ENCODE assay signal across 8 cellular contexts in genomic region chr12:55718020-55718419, GRCh38. TPM values are rescaled to one million over a fixed set of nuclear protein-coding genes. Genes with fewer than 3 reads are reported as not detected.
DNase-seq lines count a peak whose midpoint lies in the region; ATAC-seq, FAIRE-seq and TF ChIP-seq lines count a peak whose summit lies in the region.
"Had no signal": no experiment of that assay in that cellular context is flagged by ENCODE, and none has a peak within 500 bp of the region (broad histone marks: within the 10 kb centered on the region; RNA-seq: fewer than 3 reads in every experiment).

No MANE protein-coding gene starts in this region.

- H3K9me3 ChIP-seq in CD4-positive, alpha-beta T cell (ENCODE audit: control insufficient read depth, low read length) = no peaks in the 10 kb centered on the region
- H3K9me3 ChIP-seq in lung (ENCODE audit: control insufficient read depth in 2 of 2, insufficient read depth in 1 of 2, low read length in 1 of 2) = no peaks in the 10 kb centered on the region
- H3K9me3 ChIP-seq in pancreas = no peaks in the 10 kb centered on the region

- no peaks in the 10 kb centered on the region for H3K9me3 Mint-ChIP-seq in CD4-positive, alpha-beta T cell
- H3K9me3 Mint-ChIP-seq in activated CD4-positive, alpha-beta memory T cell treated with anti-CD3 and anti-CD28 coated beads, Interleukin-2, amount 10 ng/mL, durations not matched to agents 7 days and 5 days = no peaks in the 10 kb centered on the region

- H3K4me1 ChIP-seq in lung (ENCODE audit: control insufficient read depth in 2 of 2, insufficient read depth in 2 of 2, low read length in 2 of 2) (peaks cover 13 to 21% of the 10 kb centered on the region in 2 donors), pancreas (peaks cover 15 to 46% (median 31%) of the 10 kb centered on the region in 3 donors)

- peaks cover 21% of the 10 kb centered on the region for H3K36me3 Mint-ChIP-seq in CD4-positive, alpha-beta T cell (ENCODE audit: low read depth)
- H3K36me3 Mint-ChIP-seq in activated CD4-positive, alpha-beta memory T cell treated with anti-CD3 and anti-CD28 coated beads, Interleukin-2, amount 10 ng/mL, durations not matched to agents 7 days and 5 days (ENCODE audit: low read depth) = peaks cover 27% of the 10 kb centered on the region

- H3K27ac Mint-ChIP-seq in CD4-positive, alpha-beta T cell = peak overlapping the region; percentile 12
- H3K27ac Mint-ChIP-seq in activated CD4-positive, alpha-beta memory T cell treated with anti-CD3 and anti-CD28 coated beads, Interleukin-2, amount 10 ng/mL, durations not matched to agents 7 days and 5 days = peak overlapping the region; percentile 93

- DNase-seq in CD4-positive, alpha-beta T cell = no peak
- no peak for DNase-seq in activated CD4-positive, alpha-beta memory T cell treated with anti-CD3 and anti-CD28 coated beads, Interleukin-2, amount 10 ng/mL, durations not matched to agents 7 days and 5 days
- DNase-seq in lung (ENCODE audit: low spot score) = no peak
- DNase-seq in pancreas = no peak
- no peak for DNase-seq in NCI-H1436 (lab: John Stamatoyannopoulos, UW)
- DNase-seq in NCI-H187 treated with DMSO at 0.1 percent for 48 hours (lab: John Stamatoyannopoulos, UW) = no peak
- DNase-seq: central memory CD4-positive, alpha-beta T cell; NCI-H1417 had no signal

- no peaks in the 10 kb centered on the region for H3K27me3 ChIP-seq in CD4-positive, alpha-beta T cell (ENCODE audit: control insufficient read depth, insufficient read depth, low read length)
- no peaks in the 10 kb centered on the region for H3K27me3 ChIP-seq in lung (ENCODE audit: control insufficient read depth, insufficient read depth)
- no peaks in the 10 kb centered on the region for H3K27me3 ChIP-seq in pancreas

- no peak overlapping the region for H3K4me3 ChIP-seq in lung
- H3K4me3 ChIP-seq in pancreas = no peak overlapping the region

- TF ChIP-seq CTCF in CD4-positive, alpha-beta T cell (IDR thresholded peaks at IDR 0.05) = no peak
- TF ChIP-seq CTCF in lung (IDR thresholded peaks at IDR 0.05; ENCODE audit: control extremely low read depth, extremely low read depth) = no peak
- TF ChIP-seq CTCF in pancreas (IDR thresholded peaks at IDR 0.05) = no peak

- intact Hi-C loops in CD4-positive, alpha-beta T cell (cut with DNase I, micrococcal nuclease) = no loop called here
- intact Hi-C loops in pancreas (cut with DNase I) = no loop called here

- peaks cover 0 to 14% of the 10 kb centered on the region in 2 donors for H3K36me3 ChIP-seq in lung (ENCODE audit: control insufficient read depth in 2 of 2, insufficient read depth in 2 of 2, low read length in 2 of 2)
- no peaks in the 10 kb centered on the region for H3K36me3 ChIP-seq in pancreas

- H3K27me3 Mint-ChIP-seq in CD4-positive, alpha-beta T cell = peaks cover 4% of the 10 kb centered on the region
- no peaks in the 10 kb centered on the region for H3K27me3 Mint-ChIP-seq in activated CD4-positive, alpha-beta memory T cell treated with anti-CD3 and anti-CD28 coated beads, Interleukin-2, amount 10 ng/mL, durations not matched to agents 7 days and 5 days

- WGBS in lung, 2 donors = 52 to 78% methylated on average over 4 of the region's 4 CpGs
- 38 to 43% methylated on average over 4 of the region's 4 CpGs for WGBS in pancreas, 2 donors

- POLR2A ChIA-PET in CD4-positive, alpha-beta T cell (lab: Charles Lee) = interaction anchor here (1.3 kb wide), 2 partner anchors 11 to 111 kb away, joined by 3 to 4 read pairs; partner anchors contain the start of genes CD63 and DNAJC14
- POLR2A ChIA-PET in activated CD4-positive, alpha-beta memory T cell treated with anti-CD3 and anti-CD28 coated beads, Interleukin-2, amount 10 ng/mL, durations not matched to agents 7 days and 5 days (lab: Charles Lee) = interaction anchor here (0.7 to 9.2 kb wide), 5 partner anchors 9 to 256 kb away, joined by 3 to 84 read pairs (median 9); partner anchors contain the start of genes CD63 and RAB5B

- no peak for FAIRE-seq in pancreas (lab: Jason Lieb, UNC)

- CTCF ChIA-PET in CD4-positive, alpha-beta T cell (lab: Charles Lee) = interaction anchor here (1.3 kb wide), 1 partner anchor 21 kb away, joined by 7 read pairs; no protein-coding TSS in a partner anchor
- CTCF ChIA-PET in activated CD4-positive, alpha-beta memory T cell treated with anti-CD3 and anti-CD28 coated beads, Interleukin-2, amount 10 ng/mL, durations not matched to agents 7 days and 5 days (lab: Charles Lee) = interaction anchor here (1.1 to 3.7 kb wide), 4 partner anchors 12 to 71 kb away, joined by 5 to 33 read pairs (median 7); no protein-coding TSS in a partner anchor

- ATAC-seq in CD4-positive, alpha-beta T cell (ENCODE audit: poor library complexity) = no peak
- ATAC-seq in lung (ENCODE audit: insufficient read depth, low FRiP score) (no peak), pancreas (no peak)

- H3K27ac ChIP-seq in CD4-positive, alpha-beta T cell (ENCODE audit: low read depth, low read length) = no peak overlapping the region
- peak overlapping the region; percentile 49 to 94 for H3K27ac ChIP-seq in lung (ENCODE audit: low read depth in 1 of 2, low read length in 1 of 2)
- H3K27ac ChIP-seq in pancreas = peak overlapping the region in 2 of 4 donors; percentile 10 to 11

- peaks cover 34% of the 10 kb centered on the region for H3K4me1 Mint-ChIP-seq in CD4-positive, alpha-beta T cell (ENCODE audit: low read depth)
- H3K4me1 Mint-ChIP-seq in activated CD4-positive, alpha-beta memory T cell treated with anti-CD3 and anti-CD28 coated beads, Interleukin-2, amount 10 ng/mL, durations not matched to agents 7 days and 5 days = peaks cover 57% of the 10 kb centered on the region

- peak overlapping the region; percentile 96 for H3K4me3 Mint-ChIP-seq in CD4-positive, alpha-beta T cell
- H3K4me3 Mint-ChIP-seq in activated CD4-positive, alpha-beta memory T cell treated with anti-CD3 and anti-CD28 coated beads, Interleukin-2, amount 10 ng/mL, durations not matched to agents 7 days and 5 days = peak overlapping the region; percentile 94

RNA-seq across cellular contexts. Expression of gene RDH5, which starts 2.2 kb away (rescaled TPM):
- total RNA-seq in CD4-positive, alpha-beta T cell = 1 to 10 TPM; 8.8 TPM
- total RNA-seq in activated CD4-positive, alpha-beta memory T cell treated with anti-CD3 and anti-CD28 coated beads, Interleukin-2, amount 10 ng/mL, durations not matched to agents 7 days and 5 days = 10 to 100 TPM in 1 of 2 experiments, 1 to 10 TPM in 1; 9.5 to 10.5 TPM
- total RNA-seq in lung = 1 to 10 TPM; 4.4 to 5.4 TPM
- polyA plus RNA-seq in lung = 1 to 10 TPM; 3.1 to 3.4 TPM
- total RNA-seq in pancreas = 1 to 10 TPM; 1.3 to 4.4 (median 2.5) TPM
- polyA plus RNA-seq in pancreas = 10 to 100 TPM in 1 of 2 donors, 1 to 10 TPM in 1; 8.8 to 12.6 TPM

RNA-seq across cellular contexts. Expression of gene BLOC1S1, which starts 2.2 kb away (rescaled TPM):
- 10 to 100 TPM; 34.8 to 36.9 TPM for total RNA-seq in CD4-positive, alpha-beta T cell
- 100 to 1,000 TPM; 156 to 162 TPM for total RNA-seq in activated CD4-positive, alpha-beta memory T cell treated with anti-CD3 and anti-CD28 coated beads, Interleukin-2, amount 10 ng/mL, durations not matched to agents 7 days and 5 days
- 100 to 1,000 TPM in 1 of 2 donors, 10 to 100 TPM in 1; 53.9 to 132 TPM for total RNA-seq in lung
- polyA plus RNA-seq in lung = 100 to 1,000 TPM; 351 to 374 TPM
- total RNA-seq in pancreas = 10 to 100 TPM; 32.5 to 60.6 (median 44.4) TPM
- 100 to 1,000 TPM; 153 to 155 TPM for polyA plus RNA-seq in pancreas

RNA-seq across cellular contexts. Expression of gene ITGA7, which starts 10.3 kb away (rescaled TPM):
- 1 to 10 TPM; 1.2 to 1.6 TPM for total RNA-seq in CD4-positive, alpha-beta T cell
- total RNA-seq in activated CD4-positive, alpha-beta memory T cell treated with anti-CD3 and anti-CD28 coated beads, Interleukin-2, amount 10 ng/mL, durations not matched to agents 7 days and 5 days = 1 to 10 TPM; 1.9 to 2.0 TPM
- total RNA-seq in lung (10 to 100 TPM; 13.5 to 28.4 TPM), pancreas (10 to 100 TPM in 1 of 6 donors, 1 to 10 TPM in 5; 3.4 to 12.6 (median 7.3) TPM)
- polyA plus RNA-seq in lung (10 to 100 TPM in 1 of 2 donors, 1 to 10 TPM in 1; 8.2 to 22.0 TPM), pancreas (10 to 100 TPM; 30.1 to 34.5 TPM)

RNA-seq across cellular contexts. Expression of gene CD63, which starts 10.8 kb away (rescaled TPM):
- 10 to 100 TPM; 34.0 to 36.4 TPM for total RNA-seq in CD4-positive, alpha-beta T cell
- total RNA-seq in activated CD4-positive, alpha-beta memory T cell treated with anti-CD3 and anti-CD28 coated beads, Interleukin-2, amount 10 ng/mL, durations not matched to agents 7 days and 5 days = 100 to 1,000 TPM; 177 to 185 TPM
- 1,000 to 10,000 TPM in 1 of 2 donors, 100 to 1,000 TPM in 1; 516 to 1,425 TPM for total RNA-seq in lung
- polyA plus RNA-seq in lung = 1,000 to 10,000 TPM; 1,829 to 2,824 TPM
- 100 to 1,000 TPM; 433 to 636 (median 525) TPM for total RNA-seq in pancreas
- polyA plus RNA-seq in pancreas = 100 to 1,000 TPM; 625 to 717 TPM

RNA-seq across cellular contexts. Expression of gene GDF11, which starts 24.9 kb away (rescaled TPM):
- 1 to 10 TPM; 4.4 to 6.6 TPM for total RNA-seq in CD4-positive, alpha-beta T cell
- total RNA-seq in activated CD4-positive, alpha-beta memory T cell treated with anti-CD3 and anti-CD28 coated beads, Interleukin-2, amount 10 ng/mL, durations not matched to agents 7 days and 5 days = 1 to 10 TPM; 7.2 to 7.9 TPM
- 1 to 10 TPM; 2.8 to 8.3 TPM for total RNA-seq in lung
- 1 to 10 TPM in 1 of 2 donors, under 1 TPM in 1; 0.93 to 3.5 TPM for polyA plus RNA-seq in lung
- total RNA-seq in pancreas = 1 to 10 TPM in 5 of 6 donors, under 1 TPM in 1; 0.91 to 3.5 (median 1.3) TPM
- polyA plus RNA-seq in pancreas = 1 to 10 TPM in 1 of 2 donors, under 1 TPM in 1; 0.99 to 1.7 TPM
